Comparison of ENCODE assay signal across 1 cellular context in the genomic region with DNA sequence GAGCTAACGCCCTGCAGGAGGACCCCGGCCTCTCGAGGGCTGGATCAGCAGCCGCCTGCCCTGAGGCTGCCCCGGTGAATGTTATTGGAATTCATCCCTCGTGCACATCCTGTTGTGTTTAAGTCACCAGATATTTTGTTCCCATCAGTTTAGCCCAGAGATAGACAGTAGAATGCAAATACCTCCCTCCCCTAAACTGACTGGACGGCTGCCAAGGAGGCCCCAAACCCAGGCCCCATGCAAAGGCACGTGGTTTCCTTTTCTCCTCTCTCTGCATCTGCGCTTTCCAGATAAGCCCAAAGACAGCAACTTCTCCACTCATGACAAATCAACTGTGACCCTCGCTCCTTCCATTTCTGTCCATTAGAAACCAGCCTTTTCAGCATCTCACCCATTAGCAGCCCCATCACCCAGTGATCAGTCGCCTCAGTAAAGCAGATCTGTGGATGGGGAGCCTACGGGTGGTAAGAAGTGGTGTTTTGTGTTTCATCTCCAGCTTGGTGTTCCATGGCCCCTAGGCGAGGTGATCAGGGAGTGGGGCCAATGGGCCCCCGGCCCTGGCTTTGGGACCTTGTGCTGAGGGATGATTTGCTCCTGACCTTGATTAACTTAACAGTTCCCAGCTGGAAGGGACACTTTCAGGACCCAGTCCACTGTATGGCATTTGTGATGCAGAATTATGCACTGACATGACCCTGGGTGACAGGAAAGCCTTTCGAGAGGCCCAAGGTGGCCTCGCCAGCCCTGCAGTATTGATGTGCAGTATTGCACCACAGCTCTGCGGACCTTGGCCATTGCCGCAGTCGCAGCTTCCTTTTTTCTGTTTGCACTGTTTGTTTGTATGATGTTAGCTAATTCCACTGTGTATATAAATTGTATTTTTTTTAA.
TF ChIP-seq lines count a peak whose summit lies in the region.

No MANE protein-coding gene starts in this region.

TF ChIP-seq in HepG2, 621 proteins besides CTCF, POLR2A, EP300 and RAD21 (continues in another document):
- TF ChIP-seq, protein P1, sequence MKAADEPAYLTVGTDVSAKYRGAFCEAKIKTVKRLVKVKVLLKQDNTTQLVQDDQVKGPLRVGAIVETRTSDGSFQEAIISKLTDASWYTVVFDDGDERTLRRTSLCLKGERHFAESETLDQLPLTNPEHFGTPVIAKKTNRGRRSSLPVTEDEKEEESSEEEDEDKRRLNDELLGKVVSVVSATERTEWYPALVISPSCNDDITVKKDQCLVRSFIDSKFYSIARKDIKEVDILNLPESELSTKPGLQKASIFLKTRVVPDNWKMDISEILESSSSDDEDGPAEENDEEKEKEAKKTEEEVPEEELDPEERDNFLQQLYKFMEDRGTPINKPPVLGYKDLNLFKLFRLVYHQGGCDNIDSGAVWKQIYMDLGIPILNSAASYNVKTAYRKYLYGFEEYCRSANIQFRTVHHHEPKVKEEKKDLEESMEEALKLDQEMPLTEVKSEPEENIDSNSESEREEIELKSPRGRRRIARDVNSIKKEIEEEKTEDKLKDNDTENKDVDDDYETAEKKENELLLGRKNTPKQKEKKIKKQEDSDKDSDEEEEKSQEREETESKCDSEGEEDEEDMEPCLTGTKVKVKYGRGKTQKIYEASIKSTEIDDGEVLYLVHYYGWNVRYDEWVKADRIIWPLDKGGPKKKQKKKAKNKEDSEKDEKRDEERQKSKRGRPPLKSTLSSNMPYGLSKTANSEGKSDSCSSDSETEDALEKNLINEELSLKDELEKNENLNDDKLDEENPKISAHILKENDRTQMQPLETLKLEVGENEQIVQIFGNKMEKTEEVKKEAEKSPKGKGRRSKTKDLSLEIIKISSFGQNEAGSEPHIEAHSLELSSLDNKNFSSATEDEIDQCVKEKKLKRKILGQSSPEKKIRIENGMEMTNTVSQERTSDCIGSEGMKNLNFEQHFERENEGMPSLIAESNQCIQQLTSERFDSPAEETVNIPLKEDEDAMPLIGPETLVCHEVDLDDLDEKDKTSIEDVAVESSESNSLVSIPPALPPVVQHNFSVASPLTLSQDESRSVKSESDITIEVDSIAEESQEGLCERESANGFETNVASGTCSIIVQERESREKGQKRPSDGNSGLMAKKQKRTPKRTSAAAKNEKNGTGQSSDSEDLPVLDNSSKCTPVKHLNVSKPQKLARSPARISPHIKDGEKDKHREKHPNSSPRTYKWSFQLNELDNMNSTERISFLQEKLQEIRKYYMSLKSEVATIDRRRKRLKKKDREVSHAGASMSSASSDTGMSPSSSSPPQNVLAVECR (CRISPR knock-in tag; IDR thresholded peaks at IDR 0.05; ENCODE audit: borderline replicate concordance) = peak; percentile 64; the same call in 1 of the 2 replicates
- TF ChIP-seq ZBTB42 (CRISPR knock-in tag; IDR thresholded peaks at IDR 0.05) (no peak), ZNF772 (CRISPR knock-in tag; IDR thresholded peaks at IDR 0.05) (0 out of 2 replicates have a peak, but pooled peaks have one; percentile 46), RBM39 (IDR thresholded peaks at IDR 0.05; ENCODE audit: low read depth, low read length, poor library complexity, severe bottlenecking) (no peak), MBD4 (IDR thresholded peaks at IDR 0.05; ENCODE audit: borderline replicate concordance, low read length) (peak; percentile 69; the same call in 1 of the 2 replicates), ATF7-NPFF (CRISPR knock-in tag; IDR thresholded peaks at IDR 0.05; ENCODE audit: low read depth) (no peak), ZFP36L1 (CRISPR knock-in tag; IDR thresholded peaks at IDR 0.05) (no peak), AGO1 (IDR thresholded peaks at IDR 0.05; ENCODE audit: low read depth, low read length, poor library complexity, severe bottlenecking) (no peak), XRCC5 (optimal IDR thresholded peaks at IDR 0.05; ENCODE audit: low read length) (peak; percentile 0), ZNF230 (CRISPR knock-in tag; IDR thresholded peaks at IDR 0.05) (no peak; the same call in 1 of the 2 replicates), ZNF773 (CRISPR knock-in tag; IDR thresholded peaks at IDR 0.05; ENCODE audit: borderline replicate concordance) (no peak), RAD51 (IDR thresholded peaks at IDR 0.05; ENCODE audit: borderline replicate concordance) (no peak), NBN (conservative IDR thresholded peaks at IDR 0.05) (no peak), MYNN (CRISPR knock-in tag; IDR thresholded peaks at IDR 0.05; ENCODE audit: low read depth) (no peak), ASH2L (IDR thresholded peaks at IDR 0.05; ENCODE audit: insufficient read length, low read depth, low read length) (peak; percentile 70), ZMYM4 (CRISPR knock-in tag; IDR thresholded peaks at IDR 0.05) (no peak), ZNF546 (CRISPR knock-in tag; conservative IDR thresholded peaks at IDR 0.05) (no peak), ZNF260 (CRISPR knock-in tag; IDR thresholded peaks at IDR 0.05; ENCODE audit: borderline replicate concordance, low read depth) (no peak), ZBTB7A (CRISPR knock-in tag; IDR thresholded peaks at IDR 0.05) (no peak), KLF11 (CRISPR knock-in tag; IDR thresholded peaks at IDR 0.05) (no peak), U2AF1 (optimal IDR thresholded peaks at IDR 0.05; ENCODE audit: low read depth, low read length) (no peak), ZSCAN21 (CRISPR knock-in tag; IDR thresholded peaks at IDR 0.05; ENCODE audit: borderline replicate concordance) (0 out of 2 replicates have a peak, but pooled peaks have one; percentile 36), ZNF547 (CRISPR knock-in tag; IDR thresholded peaks at IDR 0.05) (0 out of 2 replicates have a peak, but pooled peaks have one; percentile 49), ZNF34 (CRISPR knock-in tag; IDR thresholded peaks at IDR 0.05; ENCODE audit: borderline replicate concordance) (no peak), ZNF709 (CRISPR knock-in tag; IDR thresholded peaks at IDR 0.05) (peak; percentile 65; the same call in 1 of the 2 replicates)
- TF ChIP-seq, protein P2, sequence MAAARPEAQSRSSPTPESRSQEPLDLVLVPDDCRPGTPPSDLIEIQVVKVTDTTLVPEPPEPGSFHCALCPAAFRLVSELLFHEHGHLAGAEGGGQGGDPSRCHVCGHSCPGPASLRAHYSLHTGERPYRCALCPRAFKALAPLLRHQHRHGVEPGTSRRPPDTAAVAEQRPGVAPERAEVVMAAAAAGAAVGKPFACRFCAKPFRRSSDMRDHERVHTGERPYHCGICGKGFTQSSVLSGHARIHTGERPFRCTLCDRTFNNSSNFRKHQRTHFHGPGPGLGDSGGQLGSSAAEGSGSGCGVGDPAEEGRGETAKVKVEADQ (CRISPR knock-in tag; IDR thresholded peaks at IDR 0.05; ENCODE audit: borderline replicate concordance) = peak; percentile 76; the same call in 1 of the 2 replicates
- TF ChIP-seq, protein P3, sequence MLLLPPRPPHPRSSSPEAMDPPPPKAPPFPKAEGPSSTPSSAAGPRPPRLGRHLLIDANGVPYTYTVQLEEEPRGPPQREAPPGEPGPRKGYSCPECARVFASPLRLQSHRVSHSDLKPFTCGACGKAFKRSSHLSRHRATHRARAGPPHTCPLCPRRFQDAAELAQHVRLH (CRISPR knock-in tag; IDR thresholded peaks at IDR 0.05; ENCODE audit: borderline replicate concordance, low read depth) = no peak
- TF ChIP-seq, protein P4, sequence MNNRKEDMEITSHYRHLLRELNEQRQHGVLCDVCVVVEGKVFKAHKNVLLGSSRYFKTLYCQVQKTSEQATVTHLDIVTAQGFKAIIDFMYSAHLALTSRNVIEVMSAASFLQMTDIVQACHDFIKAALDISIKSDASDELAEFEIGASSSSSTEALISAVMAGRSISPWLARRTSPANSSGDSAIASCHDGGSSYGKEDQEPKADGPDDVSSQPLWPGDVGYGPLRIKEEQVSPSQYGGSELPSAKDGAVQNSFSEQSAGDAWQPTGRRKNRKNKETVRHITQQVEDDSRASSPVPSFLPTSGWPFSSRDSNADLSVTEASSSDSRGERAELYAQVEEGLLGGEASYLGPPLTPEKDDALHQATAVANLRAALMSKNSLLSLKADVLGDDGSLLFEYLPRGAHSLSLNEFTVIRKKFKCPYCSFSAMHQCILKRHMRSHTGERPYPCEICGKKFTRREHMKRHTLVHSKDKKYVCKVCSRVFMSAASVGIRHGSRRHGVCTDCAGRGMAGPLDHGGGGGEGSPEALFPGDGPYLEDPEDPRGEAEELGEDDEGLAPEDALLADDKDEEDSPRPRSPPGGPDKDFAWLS (CRISPR knock-in tag; IDR thresholded peaks at IDR 0.05; ENCODE audit: borderline replicate concordance) = no peak
- TF ChIP-seq, protein P5, sequence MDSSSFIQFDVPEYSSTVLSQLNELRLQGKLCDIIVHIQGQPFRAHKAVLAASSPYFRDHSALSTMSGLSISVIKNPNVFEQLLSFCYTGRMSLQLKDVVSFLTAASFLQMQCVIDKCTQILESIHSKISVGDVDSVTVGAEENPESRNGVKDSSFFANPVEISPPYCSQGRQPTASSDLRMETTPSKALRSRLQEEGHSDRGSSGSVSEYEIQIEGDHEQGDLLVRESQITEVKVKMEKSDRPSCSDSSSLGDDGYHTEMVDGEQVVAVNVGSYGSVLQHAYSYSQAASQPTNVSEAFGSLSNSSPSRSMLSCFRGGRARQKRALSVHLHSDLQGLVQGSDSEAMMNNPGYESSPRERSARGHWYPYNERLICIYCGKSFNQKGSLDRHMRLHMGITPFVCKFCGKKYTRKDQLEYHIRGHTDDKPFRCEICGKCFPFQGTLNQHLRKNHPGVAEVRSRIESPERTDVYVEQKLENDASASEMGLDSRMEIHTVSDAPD (CRISPR knock-in tag; IDR thresholded peaks at IDR 0.05) = no peak
- TF ChIP-seq, protein P6, sequence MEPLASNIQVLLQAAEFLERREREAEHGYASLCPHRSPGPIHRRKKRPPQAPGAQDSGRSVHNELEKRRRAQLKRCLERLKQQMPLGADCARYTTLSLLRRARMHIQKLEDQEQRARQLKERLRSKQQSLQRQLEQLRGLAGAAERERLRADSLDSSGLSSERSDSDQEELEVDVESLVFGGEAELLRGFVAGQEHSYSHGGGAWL (CRISPR knock-in tag; IDR thresholded peaks at IDR 0.05) = no peak
- TF ChIP-seq, protein P7, sequence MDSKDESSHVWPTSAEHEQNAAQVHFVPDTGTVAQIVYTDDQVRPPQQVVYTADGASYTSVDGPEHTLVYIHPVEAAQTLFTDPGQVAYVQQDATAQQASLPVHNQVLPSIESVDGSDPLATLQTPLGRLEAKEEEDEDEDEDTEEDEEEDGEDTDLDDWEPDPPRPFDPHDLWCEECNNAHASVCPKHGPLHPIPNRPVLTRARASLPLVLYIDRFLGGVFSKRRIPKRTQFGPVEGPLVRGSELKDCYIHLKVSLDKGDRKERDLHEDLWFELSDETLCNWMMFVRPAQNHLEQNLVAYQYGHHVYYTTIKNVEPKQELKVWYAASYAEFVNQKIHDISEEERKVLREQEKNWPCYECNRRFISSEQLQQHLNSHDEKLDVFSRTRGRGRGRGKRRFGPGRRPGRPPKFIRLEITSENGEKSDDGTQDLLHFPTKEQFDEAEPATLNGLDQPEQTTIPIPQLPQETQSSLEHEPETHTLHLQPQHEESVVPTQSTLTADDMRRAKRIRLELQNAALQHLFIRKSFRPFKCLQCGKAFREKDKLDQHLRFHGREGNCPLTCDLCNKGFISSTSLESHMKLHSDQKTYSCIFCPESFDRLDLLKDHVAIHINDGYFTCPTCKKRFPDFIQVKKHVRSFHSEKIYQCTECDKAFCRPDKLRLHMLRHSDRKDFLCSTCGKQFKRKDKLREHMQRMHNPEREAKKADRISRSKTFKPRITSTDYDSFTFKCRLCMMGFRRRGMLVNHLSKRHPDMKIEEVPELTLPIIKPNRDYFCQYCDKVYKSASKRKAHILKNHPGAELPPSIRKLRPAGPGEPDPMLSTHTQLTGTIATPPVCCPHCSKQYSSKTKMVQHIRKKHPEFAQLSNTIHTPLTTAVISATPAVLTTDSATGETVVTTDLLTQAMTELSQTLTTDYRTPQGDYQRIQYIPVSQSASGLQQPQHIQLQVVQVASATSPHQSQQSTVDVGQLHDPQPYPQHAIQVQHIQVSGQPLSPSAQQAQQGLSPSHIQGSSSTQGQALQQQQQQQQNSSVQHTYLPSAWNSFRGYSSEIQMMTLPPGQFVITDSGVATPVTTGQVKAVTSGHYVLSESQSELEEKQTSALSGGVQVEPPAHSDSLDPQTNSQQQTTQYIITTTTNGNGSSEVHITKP (CRISPR knock-in tag; IDR thresholded peaks at IDR 0.05; ENCODE audit: low read depth) = peak; percentile 76; the same call in 1 of the 2 replicates
- TF ChIP-seq, protein P8, sequence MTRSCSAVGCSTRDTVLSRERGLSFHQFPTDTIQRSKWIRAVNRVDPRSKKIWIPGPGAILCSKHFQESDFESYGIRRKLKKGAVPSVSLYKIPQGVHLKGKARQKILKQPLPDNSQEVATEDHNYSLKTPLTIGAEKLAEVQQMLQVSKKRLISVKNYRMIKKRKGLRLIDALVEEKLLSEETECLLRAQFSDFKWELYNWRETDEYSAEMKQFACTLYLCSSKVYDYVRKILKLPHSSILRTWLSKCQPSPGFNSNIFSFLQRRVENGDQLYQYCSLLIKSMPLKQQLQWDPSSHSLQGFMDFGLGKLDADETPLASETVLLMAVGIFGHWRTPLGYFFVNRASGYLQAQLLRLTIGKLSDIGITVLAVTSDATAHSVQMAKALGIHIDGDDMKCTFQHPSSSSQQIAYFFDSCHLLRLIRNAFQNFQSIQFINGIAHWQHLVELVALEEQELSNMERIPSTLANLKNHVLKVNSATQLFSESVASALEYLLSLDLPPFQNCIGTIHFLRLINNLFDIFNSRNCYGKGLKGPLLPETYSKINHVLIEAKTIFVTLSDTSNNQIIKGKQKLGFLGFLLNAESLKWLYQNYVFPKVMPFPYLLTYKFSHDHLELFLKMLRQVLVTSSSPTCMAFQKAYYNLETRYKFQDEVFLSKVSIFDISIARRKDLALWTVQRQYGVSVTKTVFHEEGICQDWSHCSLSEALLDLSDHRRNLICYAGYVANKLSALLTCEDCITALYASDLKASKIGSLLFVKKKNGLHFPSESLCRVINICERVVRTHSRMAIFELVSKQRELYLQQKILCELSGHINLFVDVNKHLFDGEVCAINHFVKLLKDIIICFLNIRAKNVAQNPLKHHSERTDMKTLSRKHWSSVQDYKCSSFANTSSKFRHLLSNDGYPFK (CRISPR knock-in tag; IDR thresholded peaks at IDR 0.05; ENCODE audit: borderline replicate concordance) = peak; percentile 38; the same call in 1 of the 2 replicates
- TF ChIP-seq, protein P9, sequence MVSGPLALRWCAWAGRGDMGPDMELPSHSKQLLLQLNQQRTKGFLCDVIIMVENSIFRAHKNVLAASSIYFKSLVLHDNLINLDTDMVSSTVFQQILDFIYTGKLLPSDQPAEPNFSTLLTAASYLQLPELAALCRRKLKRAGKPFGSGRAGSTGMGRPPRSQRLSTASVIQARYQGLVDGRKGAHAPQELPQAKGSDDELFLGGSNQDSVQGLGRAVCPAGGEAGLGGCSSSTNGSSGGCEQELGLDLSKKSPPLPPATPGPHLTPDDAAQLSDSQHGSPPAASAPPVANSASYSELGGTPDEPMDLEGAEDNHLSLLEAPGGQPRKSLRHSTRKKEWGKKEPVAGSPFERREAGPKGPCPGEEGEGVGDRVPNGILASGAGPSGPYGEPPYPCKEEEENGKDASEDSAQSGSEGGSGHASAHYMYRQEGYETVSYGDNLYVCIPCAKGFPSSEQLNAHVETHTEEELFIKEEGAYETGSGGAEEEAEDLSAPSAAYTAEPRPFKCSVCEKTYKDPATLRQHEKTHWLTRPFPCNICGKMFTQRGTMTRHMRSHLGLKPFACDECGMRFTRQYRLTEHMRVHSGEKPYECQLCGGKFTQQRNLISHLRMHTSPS (CRISPR knock-in tag; IDR thresholded peaks at IDR 0.05; ENCODE audit: low read depth) = 0 out of 2 replicates have a peak, but pooled peaks have one; percentile 74
- TF ChIP-seq, protein P10, sequence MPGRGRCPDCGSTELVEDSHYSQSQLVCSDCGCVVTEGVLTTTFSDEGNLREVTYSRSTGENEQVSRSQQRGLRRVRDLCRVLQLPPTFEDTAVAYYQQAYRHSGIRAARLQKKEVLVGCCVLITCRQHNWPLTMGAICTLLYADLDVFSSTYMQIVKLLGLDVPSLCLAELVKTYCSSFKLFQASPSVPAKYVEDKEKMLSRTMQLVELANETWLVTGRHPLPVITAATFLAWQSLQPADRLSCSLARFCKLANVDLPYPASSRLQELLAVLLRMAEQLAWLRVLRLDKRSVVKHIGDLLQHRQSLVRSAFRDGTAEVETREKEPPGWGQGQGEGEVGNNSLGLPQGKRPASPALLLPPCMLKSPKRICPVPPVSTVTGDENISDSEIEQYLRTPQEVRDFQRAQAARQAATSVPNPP (CRISPR knock-in tag; IDR thresholded peaks at IDR 0.05) = no peak
